In the genomic region with DNA sequence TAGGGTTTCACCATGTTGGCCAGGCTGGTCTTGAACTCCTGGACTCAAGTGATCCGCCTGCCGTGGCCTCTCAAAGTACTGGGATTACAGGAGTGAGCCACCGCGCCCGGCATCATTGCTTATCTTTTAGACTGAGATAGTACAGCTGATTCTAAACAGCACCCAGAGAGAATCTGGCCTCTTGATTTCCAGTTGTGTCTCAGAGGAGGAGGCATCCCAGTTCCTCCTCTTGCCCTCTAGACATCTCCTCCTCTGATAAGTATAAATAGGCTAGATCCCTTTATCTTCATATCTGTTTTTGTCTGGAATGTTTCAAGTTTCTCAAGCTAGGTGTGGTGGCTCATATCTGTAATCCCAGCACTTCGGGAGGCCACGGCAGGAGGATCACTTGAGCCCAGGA, we compare ENCODE assay signal across 21 cellular contexts. TPM values are rescaled to one million over a fixed set of nuclear protein-coding genes. Genes with fewer than 3 reads are reported as not detected.
DNase-seq lines count a peak whose midpoint lies in the region; ATAC-seq and TF ChIP-seq lines count a peak whose summit lies in the region.
"Had no signal": no experiment of that assay in that cellular context is flagged by ENCODE, and none has a peak within 500 bp of the region (broad histone marks: within the 10 kb centered on the region; RNA-seq: fewer than 3 reads in every experiment).

No MANE protein-coding gene starts in this region.

- H3K36me3 ChIP-seq in PC-3 (ENCODE audit: low read depth, low read length): peaks cover 9% of the 10 kb centered on the region; the same call in 1 of the 2 replicates
- peaks cover 32% of the 10 kb centered on the region for H3K36me3 ChIP-seq in endodermal cell (ENCODE audit: control insufficient read depth, insufficient read depth, low read length)
- H3K36me3 ChIP-seq: right lobe of liver had no signal

- peaks cover 27% of the 10 kb centered on the region for H3K36me3 Mint-ChIP-seq in endodermal cell (ENCODE audit: low read depth)
- peaks cover 15% of the 10 kb centered on the region for H3K36me3 Mint-ChIP-seq in progenitor cell of endocrine pancreas (ENCODE audit: insufficient read depth)

- H3K9me3 Mint-ChIP-seq in endodermal cell (no peaks in the 10 kb centered on the region), progenitor cell of endocrine pancreas (ENCODE audit: low read depth) (no peaks in the 10 kb centered on the region)
- H3K9me3 Mint-ChIP-seq: activated CD4-positive, alpha-beta memory T cell treated with anti-CD3 and anti-CD28 coated beads, Interleukin-2, amount 10 ng/mL, durations not matched to agents 7 days and 5 days; activated naive CD8-positive, alpha-beta T cell treated with anti-CD3 and anti-CD28 coated beads for 36 hours; activated T-cell treated with anti-CD3 and anti-CD28 coated beads, Interleukin-2, amount 50 U/mL, for 24 hours; T-helper 1 cell treated with Interleukin-12 subunit alpha and Interleukin-12 subunit beta and Interleukin-4 antibody, amounts not matched to agents 30 μg/mL and 1 μg/mL, for 36 hours had no signal

- ATAC-seq in PC-3 (no peak), HG03442 (IDR thresholded peaks at IDR 0.05; ENCODE audit: unreplicated experiment) (no peak), GM21447 (IDR thresholded peaks at IDR 0.05; ENCODE audit: unreplicated experiment) (no peak)

- peaks cover 58% of the 10 kb centered on the region for H4K20me1 ChIP-seq in PC-3 (ENCODE audit: low read length)

- no TSS peak for BruUV-seq in PC-3 (replicated peaks; lab: Mats Ljungman, UMichigan)

- peak overlapping the region; percentile 53 for H3K27ac Mint-ChIP-seq in endodermal cell
- peak overlapping the region; percentile 74 for H3K27ac Mint-ChIP-seq in progenitor cell of endocrine pancreas
- H3K27ac Mint-ChIP-seq: activated CD4-positive, alpha-beta memory T cell treated with anti-CD3 and anti-CD28 coated beads, Interleukin-2, amount 10 ng/mL, durations not matched to agents 7 days and 5 days; activated naive CD8-positive, alpha-beta T cell treated with anti-CD3 and anti-CD28 coated beads for 36 hours; T-helper 1 cell treated with Interleukin-12 subunit alpha and Interleukin-12 subunit beta and Interleukin-4 antibody, amounts not matched to agents 30 μg/mL and 1 μg/mL, for 36 hours had no signal

- CTCF ChIA-PET in PC-3 (lab: Charles Lee): interaction anchor here (1.5 kb wide), 1 partner anchor 27 kb away, joined by 5 read pairs; no protein-coding TSS in a partner anchor

- H2AFZ ChIP-seq in PC-3 (ENCODE audit: low read length): no peak overlapping the region

- H3K9me2 ChIP-seq in PC-3 (replicated peaks; ENCODE audit: low read length): no peaks in the 10 kb centered on the region

- H3K9me3 ChIP-seq in PC-3 (ENCODE audit: low read length): no peaks in the 10 kb centered on the region
- no peaks in the 10 kb centered on the region for H3K9me3 ChIP-seq in endodermal cell (ENCODE audit: control insufficient read depth, low read length)
- H3K9me3 ChIP-seq: BLaER1, right lobe of liver had no signal

- H3K4me3 ChIP-seq in PC-3 (ENCODE audit: low read length): no peak overlapping the region
- H3K4me3 ChIP-seq in endodermal cell (ENCODE audit: low read length): no peak overlapping the region
- H3K4me3 ChIP-seq: BLaER1, right lobe of liver had no signal

- H3K4me3 Mint-ChIP-seq in endodermal cell (no peak overlapping the region), progenitor cell of endocrine pancreas (ENCODE audit: low read depth) (no peak overlapping the region)
- H3K4me3 Mint-ChIP-seq: activated CD4-positive, alpha-beta memory T cell treated with anti-CD3 and anti-CD28 coated beads, Interleukin-2, amount 10 ng/mL, durations not matched to agents 7 days and 5 days; activated naive CD8-positive, alpha-beta T cell treated with anti-CD3 and anti-CD28 coated beads for 36 hours; activated T-cell treated with anti-CD3 and anti-CD28 coated beads, Interleukin-2, amount 50 U/mL, for 24 hours; T-helper 1 cell treated with Interleukin-12 subunit alpha and Interleukin-12 subunit beta and Interleukin-4 antibody, amounts not matched to agents 30 μg/mL and 1 μg/mL, for 36 hours had no signal

- H3K27me3 ChIP-seq in PC-3 (ENCODE audit: low read length) (no peaks in the 10 kb centered on the region), endodermal cell (ENCODE audit: control insufficient read depth, insufficient read depth, low read length, poor library complexity, severe bottlenecking) (no peaks in the 10 kb centered on the region)
- H3K27me3 ChIP-seq: BLaER1, right lobe of liver had no signal

- intact Hi-C loops in PC-3 (cut with micrococcal nuclease): no loop called here

- peaks cover 9% of the 10 kb centered on the region for H3F3A ChIP-seq in PC-3 (ENCODE audit: low read length, unreplicated experiment)

- WGBS in endodermal cell (ENCODE audit: insufficient coverage in 1 of 2, insufficient read length in 1 of 2), 2 experiments: 79 to 97% methylated on average over 5 to 7 of the region's 7 CpGs

- DNase-seq in PC-3: no peak
- DNase-seq in endodermal cell: no peak
- no peak for DNase-seq in progenitor cell of endocrine pancreas (ENCODE audit: low spot score, unreplicated experiment)
- no peak for DNase-seq in GDM1 (lab: John Stamatoyannopoulos, UW)
- DNase-seq in stimulated activated CD4-positive, alpha-beta T cell treated with anti-CD3 and anti-CD28 coated beads, Interleukin-4, amount 100 ng/mL, for 4 hours: no peak
- DNase-seq: activated CD4-positive, alpha-beta memory T cell treated with anti-CD3 and anti-CD28 coated beads, Interleukin-2, amount 10 ng/mL, durations not matched to agents 7 days and 5 days; activated naive CD8-positive, alpha-beta T cell treated with anti-CD3 and anti-CD28 coated beads for 36 hours; activated T-cell treated with anti-CD3 and anti-CD28 coated beads, Interleukin-2, amount 50 U/mL, for 24 hours; DMS79 treated with DMSO at 0.1 percent for 48 hours; effector memory CD4-positive, alpha-beta T cell; hypothalamus; midbrain; RPMI8226; stimulated activated CD4-positive, alpha-beta T cell treated with anti-CD3 and anti-CD28 coated beads, Interleukin-2, amount 100 ng/mL, for 24 hours; substantia nigra had no signal

- H3K4me1 Mint-ChIP-seq in endodermal cell (peaks cover 52% of the 10 kb centered on the region), progenitor cell of endocrine pancreas (ENCODE audit: low read depth) (peaks cover 54% of the 10 kb centered on the region)

- POLR2A ChIA-PET in PC-3 (lab: Charles Lee; ENCODE audit: unreplicated experiment): no interaction called here

- peaks cover 55% of the 10 kb centered on the region for H3K4me1 ChIP-seq in PC-3 (ENCODE audit: insufficient read depth, low read length)
- H3K4me1 ChIP-seq in endodermal cell (ENCODE audit: control insufficient read depth, insufficient read depth, low read length): peaks cover 5% of the 10 kb centered on the region

- H3K4me2 ChIP-seq in PC-3 (ENCODE audit: low read length): no peak overlapping the region; the same call in 1 of the 2 replicates

- H3K27ac ChIP-seq in C4-2B (peak overlapping the region; percentile 94), PC-3 (ENCODE audit: low read length) (peak overlapping the region; percentile 25; the same call in 1 of the 2 replicates), endodermal cell (ENCODE audit: low read depth, low read length) (no peak overlapping the region)
- H3K27ac ChIP-seq: BLaER1, right lobe of liver had no signal

- H3K79me2 ChIP-seq in PC-3 (ENCODE audit: low read length): peaks cover 99% of the 10 kb centered on the region

- H3K27me3 Mint-ChIP-seq in endodermal cell (ENCODE audit: insufficient read depth): no peaks in the 10 kb centered on the region
- H3K27me3 Mint-ChIP-seq in progenitor cell of endocrine pancreas: no peaks in the 10 kb centered on the region
- H3K27me3 Mint-ChIP-seq: activated CD4-positive, alpha-beta memory T cell treated with anti-CD3 and anti-CD28 coated beads, Interleukin-2, amount 10 ng/mL, durations not matched to agents 7 days and 5 days; activated naive CD8-positive, alpha-beta T cell treated with anti-CD3 and anti-CD28 coated beads for 36 hours; activated T-cell treated with anti-CD3 and anti-CD28 coated beads, Interleukin-2, amount 50 U/mL, for 24 hours had no signal

- H3K9ac ChIP-seq in PC-3 (ENCODE audit: low read length) (no peak overlapping the region), endodermal cell (ENCODE audit: extremely low read depth, low read length, poor library complexity, severe bottlenecking) (no peak overlapping the region)
- H3K9ac ChIP-seq: BLaER1 had no signal

- TF ChIP-seq CTCF in C4-2B (conservative IDR thresholded peaks at IDR 0.05) (no peak), PC-3 (conservative IDR thresholded peaks at IDR 0.05; ENCODE audit: low read depth, low read length) (no peak), endodermal cell (conservative IDR thresholded peaks at IDR 0.05) (no peak), progenitor cell of endocrine pancreas (IDR thresholded peaks at IDR 0.05; ENCODE audit: unreplicated experiment) (no peak)

RNA-seq across cellular contexts. Expression of gene MARK2, which starts 7.0 kb away (rescaled TPM):
- total RNA-seq in PC-3 (2014; rRNA removed): 60.1 and 66.5 TPM in 2 replicates
- total RNA-seq in endodermal cell: 10 to 100 TPM; 39.7 to 39.8 TPM
- 26.6 TPM for polyA plus RNA-seq in endodermal cell (2013, experiment 1 of 2)
- polyA plus RNA-seq in endodermal cell (2013, experiment 2 of 2): 27.3 TPM
- total RNA-seq in progenitor cell of endocrine pancreas: 55.5 and 59.1 TPM in 2 replicates

RNA-seq across cellular contexts. Expression of gene SPINDOC, which starts 32.7 kb away (rescaled TPM):
- total RNA-seq in PC-3 (2014; rRNA removed) (61.5 and 67.2 TPM in 2 replicates), endodermal cell (100 to 1,000 TPM in 1 of 2 donors, 10 to 100 TPM in 1; 96.1 to 103 TPM), progenitor cell of endocrine pancreas (75.3 and 77.8 TPM in 2 replicates)
- polyA plus RNA-seq in endodermal cell (2013, experiment 1 of 2): 59.8 TPM
- polyA plus RNA-seq in endodermal cell (2013, experiment 2 of 2): 60.2 TPM
